In the genomic region with DNA sequence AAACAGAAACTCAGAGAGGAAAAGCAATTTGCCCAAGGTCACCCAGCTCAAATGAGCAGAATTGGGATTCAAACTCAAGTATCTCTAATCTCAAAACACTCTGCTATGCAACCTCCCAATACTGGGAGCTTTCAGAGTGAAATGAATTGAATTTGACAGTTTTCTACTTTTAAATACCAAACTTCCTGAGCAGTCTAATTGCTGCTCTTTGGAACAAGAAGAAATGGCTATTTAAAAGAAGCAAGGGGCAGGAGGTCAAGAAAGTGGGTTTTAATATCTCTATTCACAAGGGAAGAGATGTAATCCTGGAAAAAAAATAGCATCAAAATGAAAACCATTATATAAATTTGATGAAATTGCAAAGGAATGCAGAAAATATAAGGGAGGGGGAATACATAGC, we compare ENCODE assay signal across 26 cellular contexts.
A peak's percentile ranks its signal among the peaks of the same experiment; 100 is the strongest.
DNase-seq lines count a peak whose midpoint lies in the region; ATAC-seq, FAIRE-seq and TF ChIP-seq lines count a peak whose summit lies in the region.
"Had no signal": no experiment of that assay in that cellular context is flagged by ENCODE, and none has a peak within 500 bp of the region (broad histone marks: within the 10 kb centered on the region; RNA-seq: fewer than 3 reads in every experiment).

No MANE protein-coding gene starts in this region.

- intact Hi-C loops in natural killer cell (cut with micrococcal nuclease) = no loop called here

- H3K27ac Mint-ChIP-seq in activated T-helper 17 cell treated with anti-CD3 and anti-CD28 coated beads, Interleukin-2, amount 50 U/mL, for 72 hours = peak overlapping the region; percentile 29
- H3K27ac Mint-ChIP-seq in natural killer cell = peak overlapping the region; percentile 12 to 80
- no peak overlapping the region for H3K27ac Mint-ChIP-seq in endothelial cell (ENCODE audit: unreplicated experiment)
- H3K27ac Mint-ChIP-seq: CD4-positive, alpha-beta T cell had no signal

- peaks cover 27% of the 10 kb centered on the region for H3K4me1 Mint-ChIP-seq in activated T-helper 17 cell treated with anti-CD3 and anti-CD28 coated beads, Interleukin-2, amount 50 U/mL, for 72 hours
- H3K4me1 Mint-ChIP-seq in natural killer cell (peaks cover 23 to 24% of the 10 kb centered on the region in 2 donors), endothelial cell (ENCODE audit: unreplicated experiment) (peaks cover 2% of the 10 kb centered on the region)

- no peak overlapping the region for H3K4me3 Mint-ChIP-seq in activated T-helper 17 cell treated with anti-CD3 and anti-CD28 coated beads, Interleukin-2, amount 50 U/mL, for 72 hours
- H3K4me3 Mint-ChIP-seq in natural killer cell (no peak overlapping the region), endothelial cell (ENCODE audit: unreplicated experiment) (no peak overlapping the region)
- H3K4me3 Mint-ChIP-seq: CD4-positive, alpha-beta T cell had no signal

- no peak for ATAC-seq in activated T-helper 17 cell treated with anti-CD3 and anti-CD28 coated beads, Interleukin-2, amount 50 U/mL, for 72 hours (replicated peaks)
- ATAC-seq in natural killer cell (no peak), HG03439 (IDR thresholded peaks at IDR 0.05; ENCODE audit: unreplicated experiment) (no peak)
- ATAC-seq: K562 had no signal

- DNase-seq in AG09319 (ENCODE audit: extremely low read depth, low read depth) = peak; percentile 42
- no peak for DNase-seq in GM19239 (ENCODE audit: insufficient read length, low spot score)
- no peak for DNase-seq in natural killer cell
- no peak for DNase-seq in endothelial cell (ENCODE audit: low spot score)
- DNase-seq in HCEC 1CT = no peak
- no peak for DNase-seq in NCI-H748 treated with DMSO at 0.1 percent for 48 hours (lab: John Stamatoyannopoulos, UW)
- DNase-seq: AML-193; CD4-positive, alpha-beta T cell; COR-L47; EL; GDM1; GOT3; Kasumi-1; NCI-H1105 treated with DMSO at 0.1 percent for 48 hours; NCI-H146; NCI-H2029 treated with DMSO at 0.1 percent for 48 hours; NCI-H226; NCI-H510A; SIG-M5 had no signal

- TF ChIP-seq CTCF in AG09319 (IDR thresholded peaks at IDR 0.05; ENCODE audit: low read depth, low read length) (no peak), natural killer cell (IDR thresholded peaks at IDR 0.05) (no peak), endothelial cell (IDR thresholded peaks at IDR 0.05; ENCODE audit: unreplicated experiment) (no peak)

- no peaks in the 10 kb centered on the region for H3K9me3 Mint-ChIP-seq in activated T-helper 17 cell treated with anti-CD3 and anti-CD28 coated beads, Interleukin-2, amount 50 U/mL, for 72 hours
- no peaks in the 10 kb centered on the region for H3K9me3 Mint-ChIP-seq in natural killer cell
- H3K9me3 Mint-ChIP-seq in endothelial cell (ENCODE audit: unreplicated experiment) = no peaks in the 10 kb centered on the region
- H3K9me3 Mint-ChIP-seq: CD4-positive, alpha-beta T cell had no signal

- H3K27me3 Mint-ChIP-seq in activated T-helper 17 cell treated with anti-CD3 and anti-CD28 coated beads, Interleukin-2, amount 50 U/mL, for 72 hours = no peaks in the 10 kb centered on the region
- H3K27me3 Mint-ChIP-seq in natural killer cell (ENCODE audit: low read depth in 2 of 2) (no peaks in the 10 kb centered on the region), endothelial cell (ENCODE audit: unreplicated experiment) (no peaks in the 10 kb centered on the region)
- H3K27me3 Mint-ChIP-seq: CD4-positive, alpha-beta T cell had no signal

- FAIRE-seq in GM19239 (lab: Jason Lieb, UNC) = peak; percentile 35
- FAIRE-seq: A204.1, GM12891, HTR-8/SVneo, RCC 7860 had no signal

- peaks cover 76% of the 10 kb centered on the region for H3K36me3 Mint-ChIP-seq in activated T-helper 17 cell treated with anti-CD3 and anti-CD28 coated beads, Interleukin-2, amount 50 U/mL, for 72 hours (ENCODE audit: low read depth)
- H3K36me3 Mint-ChIP-seq in natural killer cell (peaks cover 12% of the 10 kb centered on the region), endothelial cell (ENCODE audit: low read depth, unreplicated experiment) (no peaks in the 10 kb centered on the region)
